In genomic region chr2:172323256-172323655, GRCh38 we compare ENCODE assay signal across 19 cellular contexts.
"Had no signal": no experiment of that assay in that cellular context is flagged by ENCODE, and none has a peak within 500 bp of the region (broad histone marks: within the 10 kb centered on the region; RNA-seq: fewer than 3 reads in every experiment).

No MANE protein-coding gene starts in this region.

- H3K27me3 ChIP-seq: ascending aorta, esophagus muscularis mucosa, sigmoid colon had no signal

- H3K9me3 Mint-ChIP-seq: activated T-helper 17 cell treated with anti-CD3 and anti-CD28 coated beads, Interleukin-2, amount 50 U/mL, for 72 hours had no signal

- H3K36me3 ChIP-seq: ascending aorta, cardiac muscle cell, esophagus muscularis mucosa, sigmoid colon had no signal

- H3K4me3 ChIP-seq: ascending aorta, cardiac muscle cell, esophagus muscularis mucosa, psoas muscle, sigmoid colon had no signal

- H3K27ac Mint-ChIP-seq: activated T-helper 17 cell treated with anti-CD3 and anti-CD28 coated beads, Interleukin-2, amount 50 U/mL, for 72 hours; stimulated activated effector memory CD8-positive, alpha-beta T cell treated with anti-CD3 and anti-CD28 coated beads, Interleukin-12 subunit alpha, Interleukin-12 subunit beta, amount 100 ng/mL, for 72 hours had no signal

- H3K4me1 Mint-ChIP-seq: activated T-helper 17 cell treated with anti-CD3 and anti-CD28 coated beads, Interleukin-2, amount 50 U/mL, for 72 hours; stimulated activated effector memory CD8-positive, alpha-beta T cell treated with anti-CD3 and anti-CD28 coated beads, Interleukin-12 subunit alpha, Interleukin-12 subunit beta, amount 100 ng/mL, for 72 hours had no signal

- FAIRE-seq: kidney, urothelium cell line had no signal

- ATAC-seq: activated CD4-positive, CD25-positive, alpha-beta regulatory T cell treated with anti-CD3 and anti-CD28 coated beads, Interleukin-2, amount 50 U/mL, for 24 hours; activated T-helper 17 cell treated with anti-CD3 and anti-CD28 coated beads, Interleukin-2, amount 50 U/mL, for 72 hours; left ventricle myocardium superior; psoas muscle; stimulated activated effector memory CD8-positive, alpha-beta T cell treated with anti-CD3 and anti-CD28 coated beads, Interleukin-12 subunit alpha, Interleukin-12 subunit beta, amount 100 ng/mL, for 72 hours had no signal

- H3K4me3 Mint-ChIP-seq: activated T-helper 17 cell treated with anti-CD3 and anti-CD28 coated beads, Interleukin-2, amount 50 U/mL, for 72 hours; nephron; stimulated activated effector memory CD8-positive, alpha-beta T cell treated with anti-CD3 and anti-CD28 coated beads, Interleukin-12 subunit alpha, Interleukin-12 subunit beta, amount 100 ng/mL, for 72 hours had no signal

- H3K27me3 Mint-ChIP-seq: activated T-helper 17 cell treated with anti-CD3 and anti-CD28 coated beads, Interleukin-2, amount 50 U/mL, for 72 hours had no signal

- H3K36me3 Mint-ChIP-seq: stimulated activated effector memory CD8-positive, alpha-beta T cell treated with anti-CD3 and anti-CD28 coated beads, Interleukin-12 subunit alpha, Interleukin-12 subunit beta, amount 100 ng/mL, for 72 hours had no signal

- DNase-seq: activated CD4-positive, alpha-beta T cell treated with anti-CD3 and anti-CD28 coated beads, Interleukin-2, amount 50 U/mL, for 1 hour; activated CD8-positive, alpha-beta memory T cell treated with anti-CD3 and anti-CD28 coated beads for 24 hours; activated naive CD4-positive, alpha-beta T cell treated with Interleukin-2 at 50 U/mL for 16 hours; hypothalamus; kidney; left ventricle myocardium superior; psoas muscle; sigmoid colon; stimulated activated CD4-positive, alpha-beta T cell treated with anti-CD3 and anti-CD28 coated beads, Interleukin-2, amount 100 ng/mL, for 24 hours; T-helper 1 cell; T1000 had no signal
